In the genomic region with DNA sequence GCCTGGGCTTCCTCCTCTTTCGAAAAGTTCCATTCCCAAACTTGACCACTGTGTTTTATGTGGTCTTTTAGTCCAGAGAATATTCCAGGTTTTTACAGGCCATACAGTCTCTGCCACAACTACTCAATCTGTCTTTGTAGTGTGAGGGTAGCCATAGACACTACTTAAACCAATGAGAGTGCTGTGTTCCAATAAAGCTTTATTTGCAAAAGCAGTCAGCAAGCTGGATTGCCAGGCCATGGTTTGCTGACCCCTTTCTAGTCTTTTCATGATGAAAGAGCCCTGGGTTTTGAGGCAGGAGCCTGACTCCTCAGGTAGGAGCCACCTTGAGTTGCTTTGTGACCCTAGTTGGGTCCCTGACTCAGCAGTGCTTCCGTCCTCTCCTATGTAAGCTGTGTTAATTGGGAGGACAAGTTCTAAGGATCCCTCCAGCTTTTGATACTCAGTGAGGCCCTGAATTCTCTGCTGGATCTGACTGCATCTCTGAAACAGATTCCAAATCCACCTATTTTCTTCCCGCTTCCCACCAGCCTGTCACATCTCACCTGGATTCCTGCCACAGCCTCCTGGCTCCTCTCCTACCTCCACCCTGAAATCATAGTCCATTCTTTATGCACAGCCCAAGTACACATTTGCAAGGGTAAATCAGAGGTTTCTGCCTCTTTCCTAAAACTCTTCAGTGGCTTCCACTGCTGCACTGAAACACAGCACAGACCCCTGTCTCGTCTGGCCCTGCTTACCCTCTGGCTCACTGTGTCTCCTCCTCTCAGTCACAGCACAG, we compare ENCODE assay signal across 27 cellular contexts. TPM values are rescaled to one million over a fixed set of nuclear protein-coding genes. Genes with fewer than 3 reads are reported as not detected.
DNase-seq lines count a peak whose midpoint lies in the region; ATAC-seq, FAIRE-seq and TF ChIP-seq lines count a peak whose summit lies in the region.
"Had no signal": no experiment of that assay in that cellular context is flagged by ENCODE, and none has a peak within 500 bp of the region (broad histone marks: within the 10 kb centered on the region; RNA-seq: fewer than 3 reads in every experiment).

No MANE protein-coding gene starts in this region.

- H3K9me3 Mint-ChIP-seq in T-helper 1 cell treated with Interleukin-12 subunit alpha and Interleukin-12 subunit beta and Interleukin-4 antibody, amounts not matched to agents 30 μg/mL and 1 μg/mL, for 36 hours, result no peaks in the 10 kb centered on the region
- H3K9me3 Mint-ChIP-seq in GM23338, result no peaks in the 10 kb centered on the region
- no peaks in the 10 kb centered on the region for H3K9me3 Mint-ChIP-seq in astrocyte (ENCODE audit: unreplicated experiment)
- peaks cover 0 to 6% (median 0%) of the 10 kb centered on the region in 11 donors for H3K9me3 Mint-ChIP-seq in naive thymus-derived CD4-positive, alpha-beta T cell
- H3K9me3 Mint-ChIP-seq: activated naive CD4-positive, alpha-beta T cell treated with anti-CD3 and anti-CD28 coated beads for 36 hours had no signal

- H3K9ac ChIP-seq in astrocyte (ENCODE audit: low read length), result no peak overlapping the region
- H3K9ac ChIP-seq: BLaER1 had no signal

- DNase-seq in T-helper 1 cell (no peak), GM23338 (ENCODE audit: low spot score) (no peak), astrocyte (ENCODE audit: low read depth) (no peak), vagina (ENCODE audit: extremely low spot score in 2 of 2) (no peak), upper lobe of right lung (no peak), NCI-H2081 (lab: John Stamatoyannopoulos, UW) (no peak)
- peak in 1 of 9 donors; percentile 6 for DNase-seq in naive thymus-derived CD4-positive, alpha-beta T cell
- DNase-seq: activated naive CD4-positive, alpha-beta T cell treated with anti-CD3 and anti-CD28 coated beads for 36 hours; brain microvascular endothelial cell; cortex of kidney; foreskin keratinocyte; GDM1; H7; hypothalamus; NCI-H146; NCI-H69; OCI-M1; SHP77; uterus had no signal

- peaks cover 58% of the 10 kb centered on the region for H3K4me1 Mint-ChIP-seq in T-helper 1 cell treated with Interleukin-12 subunit alpha and Interleukin-12 subunit beta and Interleukin-4 antibody, amounts not matched to agents 30 μg/mL and 1 μg/mL, for 36 hours (ENCODE audit: low read depth)
- H3K4me1 Mint-ChIP-seq in GM23338, result peaks cover 38% of the 10 kb centered on the region
- peaks cover 32% of the 10 kb centered on the region for H3K4me1 Mint-ChIP-seq in astrocyte (ENCODE audit: low read depth, unreplicated experiment)
- H3K4me1 Mint-ChIP-seq in naive thymus-derived CD4-positive, alpha-beta T cell, result peaks cover 22 to 71% (median 32%) of the 10 kb centered on the region in 7 donors

- H3K9me2 ChIP-seq in GM23338 (ENCODE audit: insufficient read depth), result no peaks in the 10 kb centered on the region

- H3K27me3 ChIP-seq in GM23338 (ENCODE audit: insufficient read depth) (no peaks in the 10 kb centered on the region), astrocyte (ENCODE audit: insufficient read depth, low read length) (no peaks in the 10 kb centered on the region), vagina (no peaks in the 10 kb centered on the region), upper lobe of right lung (no peaks in the 10 kb centered on the region)
- H3K27me3 ChIP-seq in naive thymus-derived CD4-positive, alpha-beta T cell (ENCODE audit: control insufficient read depth in 2 of 2, insufficient read depth in 2 of 2, low read length in 2 of 2), result no peaks in the 10 kb centered on the region
- H3K27me3 ChIP-seq: BLaER1, brain microvascular endothelial cell, foreskin keratinocyte, uterus had no signal

- no peak for TF ChIP-seq CTCF in GM23338 (conservative IDR thresholded peaks at IDR 0.05; ENCODE audit: low read depth in 2 of 2)
- no peak for TF ChIP-seq CTCF in astrocyte (IDR thresholded peaks at IDR 0.05; ENCODE audit: insufficient read depth, low read depth, low read length)
- TF ChIP-seq CTCF in vagina (IDR thresholded peaks at IDR 0.05), result no peak
- TF ChIP-seq CTCF in upper lobe of right lung (IDR thresholded peaks at IDR 0.05), result no peak

- H3K27me3 Mint-ChIP-seq in T-helper 1 cell treated with Interleukin-12 subunit alpha and Interleukin-12 subunit beta and Interleukin-4 antibody, amounts not matched to agents 30 μg/mL and 1 μg/mL, for 36 hours (ENCODE audit: low read depth), result no peaks in the 10 kb centered on the region
- H3K27me3 Mint-ChIP-seq in GM23338 (ENCODE audit: insufficient read depth, low read depth, poor library complexity) (peaks cover 2% of the 10 kb centered on the region), astrocyte (ENCODE audit: low read depth, unreplicated experiment) (no peaks in the 10 kb centered on the region)
- H3K27me3 Mint-ChIP-seq in naive thymus-derived CD4-positive, alpha-beta T cell, result no peaks in the 10 kb centered on the region

- H3K36me3 ChIP-seq in GM23338 (ENCODE audit: insufficient read depth) (no peaks in the 10 kb centered on the region), astrocyte (ENCODE audit: insufficient read depth, low read length) (peaks cover 3% of the 10 kb centered on the region), vagina (no peaks in the 10 kb centered on the region), upper lobe of right lung (peaks cover 4% of the 10 kb centered on the region)
- no peaks in the 10 kb centered on the region for H3K36me3 ChIP-seq in naive thymus-derived CD4-positive, alpha-beta T cell (ENCODE audit: control insufficient read depth in 2 of 3, insufficient read depth in 3 of 3, low read length in 3 of 3)
- H3K36me3 ChIP-seq: BLaER1, prostate gland, uterus had no signal

- H3F3A ChIP-seq in GM23338 (replicated peaks; ENCODE audit: low read depth), result no peaks in the 10 kb centered on the region

- peak overlapping the region; percentile 25 for H3K4me3 Mint-ChIP-seq in T-helper 1 cell treated with Interleukin-12 subunit alpha and Interleukin-12 subunit beta and Interleukin-4 antibody, amounts not matched to agents 30 μg/mL and 1 μg/mL, for 36 hours
- H3K4me3 Mint-ChIP-seq in GM23338, result no peak overlapping the region
- no peak overlapping the region for H3K4me3 Mint-ChIP-seq in astrocyte (ENCODE audit: unreplicated experiment)
- peak overlapping the region in 4 of 10 donors; percentile 1 to 63 (median 27) for H3K4me3 Mint-ChIP-seq in naive thymus-derived CD4-positive, alpha-beta T cell

- no peak for FAIRE-seq in astrocyte (lab: Jason Lieb, UNC)
- FAIRE-seq: A204.1, GM12891, keratinocyte had no signal

- H3K4me3 ChIP-seq in GM23338 (no peak overlapping the region), astrocyte (ENCODE audit: insufficient read depth, low read depth, low read length) (no peak overlapping the region), vagina (no peak overlapping the region), upper lobe of right lung (no peak overlapping the region)
- H3K4me3 ChIP-seq in naive thymus-derived CD4-positive, alpha-beta T cell (ENCODE audit: low read length), result no peak overlapping the region
- H3K4me3 ChIP-seq: BLaER1, prostate gland, skin epidermis, uterus had no signal

- peaks cover 43% of the 10 kb centered on the region for H3K36me3 Mint-ChIP-seq in T-helper 1 cell treated with Interleukin-12 subunit alpha and Interleukin-12 subunit beta and Interleukin-4 antibody, amounts not matched to agents 30 μg/mL and 1 μg/mL, for 36 hours (ENCODE audit: low read depth)
- H3K36me3 Mint-ChIP-seq in GM23338 (ENCODE audit: low read depth) (no peaks in the 10 kb centered on the region; the same call in 2 of the 3 replicates), astrocyte (ENCODE audit: low read depth, unreplicated experiment) (peaks cover 20% of the 10 kb centered on the region)
- H3K36me3 Mint-ChIP-seq in naive thymus-derived CD4-positive, alpha-beta T cell, result peaks cover 11 to 41% (median 23%) of the 10 kb centered on the region in 5 donors

- H4K20me1 ChIP-seq in GM23338 (replicated peaks; ENCODE audit: insufficient read depth) (no peaks in the 10 kb centered on the region), astrocyte (ENCODE audit: insufficient read depth, low read length) (peaks cover 30% of the 10 kb centered on the region)
- H4K20me1 ChIP-seq: BLaER1 had no signal

- no peak for TF ChIP-seq POLR2A in vagina (IDR thresholded peaks at IDR 0.05)

- peak overlapping the region; percentile 94 for H3K27ac Mint-ChIP-seq in T-helper 1 cell treated with Interleukin-12 subunit alpha and Interleukin-12 subunit beta and Interleukin-4 antibody, amounts not matched to agents 30 μg/mL and 1 μg/mL, for 36 hours
- H3K27ac Mint-ChIP-seq in GM23338 (peak overlapping the region; percentile 27; the same call in 1 of the 2 replicates), astrocyte (ENCODE audit: unreplicated experiment) (peak overlapping the region; percentile 38)
- H3K27ac Mint-ChIP-seq in naive thymus-derived CD4-positive, alpha-beta T cell, result peak overlapping the region in 6 of 9 donors; percentile 39 to 95 (median 78)

- intact Hi-C loops in naive thymus-derived CD4-positive, alpha-beta T cell (cut with micrococcal nuclease), result loop anchor here (2.0 kb wide), 2 partner anchors 15 to 17 kb away; no protein-coding TSS in a partner anchor
- intact Hi-C loops in vagina (cut with DNase I) (no loop called here), upper lobe of right lung (cut with DNase I) (loop anchor here (10.0 kb wide), 1 partner anchor 201 kb away; no protein-coding TSS in a partner anchor)

- CTCF ChIA-PET in naive thymus-derived CD4-positive, alpha-beta T cell (lab: Charles Lee), result no interaction called here

- H3K4me1 ChIP-seq in GM23338 (ENCODE audit: insufficient read depth) (peaks cover 13% of the 10 kb centered on the region; the same call in 1 of the 2 replicates), astrocyte (ENCODE audit: insufficient read depth, low read length) (peaks cover 20% of the 10 kb centered on the region), vagina (peaks cover 8% of the 10 kb centered on the region), upper lobe of right lung (peaks cover under 1% of the 10 kb centered on the region)
- H3K4me1 ChIP-seq in naive thymus-derived CD4-positive, alpha-beta T cell (ENCODE audit: control insufficient read depth in 2 of 2, insufficient read depth in 2 of 2, low read length in 2 of 2), result peaks cover 19% of the 10 kb centered on the region in 2 donors
- H3K4me1 ChIP-seq: prostate gland, uterus had no signal

- H3K4me2 ChIP-seq in GM23338 (no peak overlapping the region), astrocyte (ENCODE audit: low read length) (no peak overlapping the region)

- POLR2A ChIA-PET in naive thymus-derived CD4-positive, alpha-beta T cell (lab: Charles Lee), result interaction anchor here (1.0 kb wide), 2 partner anchors 14 to 19 kb away, joined by 3 to 5 read pairs; partner anchors contain the start of gene GALNT10

- H2AFZ ChIP-seq in GM23338 (no peak overlapping the region), astrocyte (ENCODE audit: low read depth, low read length) (no peak overlapping the region)

- H3K27ac ChIP-seq in GM23338 (ENCODE audit: low read depth) (no peak overlapping the region), astrocyte (ENCODE audit: low read depth, low read length) (no peak overlapping the region), vagina (no peak overlapping the region), upper lobe of right lung (no peak overlapping the region)
- H3K27ac ChIP-seq in naive thymus-derived CD4-positive, alpha-beta T cell (ENCODE audit: low read depth, low read length), result no peak overlapping the region
- H3K27ac ChIP-seq: BLaER1, brain microvascular endothelial cell, epithelial cell of prostate, foreskin keratinocyte, prostate gland, skin epidermis, uterus had no signal

- no peak for ATAC-seq in GM23338
- ATAC-seq in naive thymus-derived CD4-positive, alpha-beta T cell, result no peak
- no peak for ATAC-seq in upper lobe of right lung
- ATAC-seq: foreskin keratinocyte had no signal

- peaks cover 3% of the 10 kb centered on the region; the same call in 1 of the 2 replicates for H3K79me2 ChIP-seq in GM23338 (replicated peaks; ENCODE audit: insufficient read depth)
- peaks cover 94% of the 10 kb centered on the region for H3K79me2 ChIP-seq in astrocyte (ENCODE audit: insufficient read depth, low read length)

- H3K9me3 ChIP-seq in astrocyte (ENCODE audit: insufficient read depth, low read depth, low read length) (no peaks in the 10 kb centered on the region), vagina (no peaks in the 10 kb centered on the region), upper lobe of right lung (no peaks in the 10 kb centered on the region)
- H3K9me3 ChIP-seq in naive thymus-derived CD4-positive, alpha-beta T cell (ENCODE audit: control insufficient read depth in 2 of 3, low read length in 3 of 3), result no peaks in the 10 kb centered on the region
- H3K9me3 ChIP-seq: prostate gland, uterus had no signal

RNA-seq across cellular contexts. Expression of gene GALNT10, which starts 13.5 kb away (rescaled TPM):
- total RNA-seq in GM23338 (2014; rRNA removed; shearing (Covaris generic)), result 9.4 and 12.9 TPM in 2 replicates
- polyA plus RNA-seq in GM23338 (2016; fragmentation: Nextera tagmentation; extraction: Ambion mirVana), result 2.6 and 3.2 TPM in 2 replicates
- total RNA-seq in astrocyte (96.1 and 118 TPM in 2 replicates), vagina (11.5 TPM), upper lobe of right lung (93.8 TPM)
- total RNA-seq in naive thymus-derived CD4-positive, alpha-beta T cell, result 10 to 100 TPM; 16.1 to 56.4 (median 27.1) TPM
- polyA plus RNA-seq in naive thymus-derived CD4-positive, alpha-beta T cell, result 1 to 10 TPM; 6.2 to 8.7 TPM

Comparison
In these comparisons a context has a peak if more than half of its experiments do, and no peak if none do; other contexts are left out.
1. H3K27ac Mint-ChIP-seq: peak in every context shown above with its lines; median percentile 94 in T-helper 1 cell treated with Interleukin-12 subunit alpha and Interleukin-12 subunit beta and Interleukin-4 antibody, amounts not matched to agents 30 μg/mL and 1 μg/mL, for 36 hours; 78 in naive thymus-derived CD4-positive, alpha-beta T cell; 38 in astrocyte; 27 in GM23338.